ENCODE assay signal across 15 cellular contexts in the genomic region with DNA sequence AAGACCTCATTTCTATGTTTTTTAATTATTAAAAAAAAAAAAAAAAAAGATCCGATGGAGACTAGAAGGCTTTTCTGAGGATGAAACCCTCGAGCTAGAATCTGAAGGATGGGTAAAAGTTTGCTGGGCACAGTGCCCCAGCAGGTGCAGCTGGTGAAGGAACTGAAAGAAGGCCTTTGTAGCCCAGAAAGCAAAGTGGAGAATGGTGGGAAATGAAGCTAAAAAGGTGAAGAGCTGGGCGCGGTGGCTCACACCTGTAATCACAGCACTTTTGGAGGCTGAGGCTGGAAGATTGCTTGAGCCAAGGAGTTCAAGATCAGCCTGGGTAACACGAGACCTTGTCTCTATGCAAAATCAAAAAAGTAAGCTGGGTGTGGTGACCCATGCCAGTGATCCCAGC. TPM values are rescaled to one million over a fixed set of nuclear protein-coding genes. Genes with fewer than 3 reads are reported as not detected.
DNase-seq lines count a peak whose midpoint lies in the region; ATAC-seq and TF ChIP-seq lines count a peak whose summit lies in the region.
"Had no signal": no experiment of that assay in that cellular context is flagged by ENCODE, and none has a peak within 500 bp of the region (broad histone marks: within the 10 kb centered on the region; RNA-seq: fewer than 3 reads in every experiment).

No MANE protein-coding gene starts in this region.

- no peak overlapping the region for H3K9ac ChIP-seq in KMS-11

- H3K4me3 ChIP-seq in KMS-11 (IDR thresholded peaks at IDR 0.05; ENCODE audit: insufficient read depth, low read depth, low read length): no peak overlapping the region

- no peak for DNase-seq in activated CD4-positive, alpha-beta T cell treated with anti-CD3 and anti-CD28 coated beads, Interleukin-2, amount 10 ng/mL, durations not matched to agents 24 days and 14 days
- no peak for DNase-seq in activated CD4-positive, alpha-beta T cell treated with anti-CD3 and anti-CD28 coated beads, Interleukin-2, amount 50 U/mL, for 48 hours
- DNase-seq in neural crest cell (ENCODE audit: low read depth, low spot score) (no peak), NCI-H526 treated with DMSO at 0.1 percent for 48 hours (lab: John Stamatoyannopoulos, UW) (no peak)
- DNase-seq: cerebellar nuclear complex; erythroblast; GM23248; left lung; nucleus accumbens; stimulated activated CD4-positive, alpha-beta T cell treated with anti-CD3 and anti-CD28 coated beads, Interleukin-12 subunit alpha, Interleukin-12 subunit beta, amount 100 ng/mL, for 4 hours; upper lobe of left lung had no signal

- no peaks in the 10 kb centered on the region for H3K9me3 Mint-ChIP-seq in activated CD4-positive, alpha-beta T cell treated with anti-CD3 and anti-CD28 coated beads, Interleukin-2, amount 10 ng/mL, durations not matched to agents 24 days and 14 days
- no peaks in the 10 kb centered on the region for H3K9me3 Mint-ChIP-seq in activated naive CD8-positive, alpha-beta T cell (ENCODE audit: low read depth)
- peaks cover 3% of the 10 kb centered on the region for H3K9me3 Mint-ChIP-seq in neural crest cell

- no peaks in the 10 kb centered on the region for H4K20me1 ChIP-seq in KMS-11 (ENCODE audit: insufficient read depth)

- peaks cover 47% of the 10 kb centered on the region for H3K4me1 Mint-ChIP-seq in activated CD4-positive, alpha-beta T cell treated with anti-CD3 and anti-CD28 coated beads, Interleukin-2, amount 10 ng/mL, durations not matched to agents 24 days and 14 days
- H3K4me1 Mint-ChIP-seq in activated naive CD8-positive, alpha-beta T cell (ENCODE audit: low read depth): peaks cover 57% of the 10 kb centered on the region
- H3K4me1 Mint-ChIP-seq in neural crest cell: peaks cover 40% of the 10 kb centered on the region

- TF ChIP-seq CTCF in KMS-11 (conservative IDR thresholded peaks at IDR 0.05; ENCODE audit: low read depth, low read length) (no peak), neural crest cell (conservative IDR thresholded peaks at IDR 0.05) (no peak)

- H3K4me3 Mint-ChIP-seq in activated CD4-positive, alpha-beta T cell treated with anti-CD3 and anti-CD28 coated beads, Interleukin-2, amount 10 ng/mL, durations not matched to agents 24 days and 14 days: peak overlapping the region; percentile 93
- peak overlapping the region; percentile 96 for H3K4me3 Mint-ChIP-seq in activated naive CD8-positive, alpha-beta T cell
- H3K4me3 Mint-ChIP-seq in neural crest cell: peak overlapping the region; percentile 73

- H3K4me2 ChIP-seq in KMS-11: peak overlapping the region; percentile 92; the same call in 1 of the 2 replicates

- intact Hi-C loops in activated CD4-positive, alpha-beta T cell treated with anti-CD3 and anti-CD28 coated beads, Interleukin-2, amount 10 ng/mL, durations not matched to agents 24 days and 14 days (cut with micrococcal nuclease): no loop called here

- H3K36me3 Mint-ChIP-seq in activated CD4-positive, alpha-beta T cell treated with anti-CD3 and anti-CD28 coated beads, Interleukin-2, amount 10 ng/mL, durations not matched to agents 24 days and 14 days (ENCODE audit: low read depth): peaks cover 59% of the 10 kb centered on the region
- peaks cover 12% of the 10 kb centered on the region for H3K36me3 Mint-ChIP-seq in activated naive CD8-positive, alpha-beta T cell
- H3K36me3 Mint-ChIP-seq in neural crest cell (ENCODE audit: low read depth): peaks cover 14% of the 10 kb centered on the region

- H2AFZ ChIP-seq in KMS-11 (ENCODE audit: low read depth): no peak overlapping the region
- H2AFZ ChIP-seq: GM23248 had no signal

- no peaks in the 10 kb centered on the region for H3K27me3 ChIP-seq in KMS-11 (ENCODE audit: insufficient read depth, low read depth)
- H3K27me3 ChIP-seq: upper lobe of left lung had no signal

- H3K27ac ChIP-seq in KMS-11: no peak overlapping the region
- H3K27ac ChIP-seq: GM23248 had no signal

- H3K36me3 ChIP-seq in KMS-11 (ENCODE audit: insufficient read depth): peaks cover 19% of the 10 kb centered on the region; the same call in 1 of the 2 replicates

- peaks cover 52% of the 10 kb centered on the region for H3K79me2 ChIP-seq in KMS-11 (ENCODE audit: insufficient read depth, low read depth)

- no peaks in the 10 kb centered on the region for H3K27me3 Mint-ChIP-seq in activated CD4-positive, alpha-beta T cell treated with anti-CD3 and anti-CD28 coated beads, Interleukin-2, amount 10 ng/mL, durations not matched to agents 24 days and 14 days
- no peaks in the 10 kb centered on the region for H3K27me3 Mint-ChIP-seq in activated naive CD8-positive, alpha-beta T cell
- H3K27me3 Mint-ChIP-seq in neural crest cell (ENCODE audit: low read depth): no peaks in the 10 kb centered on the region

- ATAC-seq in HG03460 (IDR thresholded peaks at IDR 0.05; ENCODE audit: unreplicated experiment) (no peak), HG03432 (IDR thresholded peaks at IDR 0.05; ENCODE audit: unreplicated experiment) (no peak)
- ATAC-seq: left lung had no signal

- peaks cover 80% of the 10 kb centered on the region for H3K4me1 ChIP-seq in KMS-11 (ENCODE audit: low read depth, poor library complexity, severe bottlenecking)

- H3K27ac Mint-ChIP-seq in activated CD4-positive, alpha-beta T cell treated with anti-CD3 and anti-CD28 coated beads, Interleukin-2, amount 10 ng/mL, durations not matched to agents 24 days and 14 days: no peak overlapping the region
- peak overlapping the region; percentile 99 for H3K27ac Mint-ChIP-seq in activated naive CD8-positive, alpha-beta T cell
- peak overlapping the region; percentile 67 for H3K27ac Mint-ChIP-seq in neural crest cell (ENCODE audit: unreplicated experiment)

RNA-seq across cellular contexts. Expression of gene SEC14L1, which starts 50.3 kb away (rescaled TPM):
- 71.4 and 73.1 TPM in 2 replicates for total RNA-seq in activated CD4-positive, alpha-beta T cell treated with anti-CD3 and anti-CD28 coated beads, Interleukin-2, amount 10 ng/mL, durations not matched to agents 24 days and 14 days
- 108 TPM in 2 replicates for total RNA-seq in neural crest cell
